8 cellular contexts compared by ENCODE assay signal in the genomic region with DNA sequence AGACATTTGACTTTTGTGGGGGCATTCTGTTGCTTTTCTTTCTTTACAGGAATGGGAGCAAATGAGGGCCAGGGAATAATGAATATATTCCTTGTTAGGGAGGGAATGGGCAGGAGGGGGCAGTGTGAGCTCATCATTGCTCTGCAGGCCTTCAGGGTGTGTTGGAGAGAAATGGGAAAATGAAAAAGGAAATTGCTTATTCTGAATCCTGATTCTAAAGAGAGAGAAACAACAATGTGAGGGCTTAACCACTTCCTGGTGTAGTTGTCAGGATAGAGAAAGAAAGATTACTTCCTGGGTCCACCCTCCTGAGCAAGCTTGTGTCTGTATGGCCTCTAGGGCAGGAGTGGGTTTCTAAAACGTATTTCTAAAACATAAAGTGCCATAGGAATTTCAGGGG. TPM values are rescaled to one million over a fixed set of nuclear protein-coding genes. Genes with fewer than 3 reads are reported as not detected.
DNase-seq lines count a peak whose midpoint lies in the region; ATAC-seq and TF ChIP-seq lines count a peak whose summit lies in the region.

No MANE protein-coding gene starts in this region.

- DNase-seq in Caki2 (ENCODE audit: low read depth) (peak; percentile 44), NT2/D1 (ENCODE audit: low read depth, low spot score) (peak; percentile 38), cardiac muscle cell (ENCODE audit: low read depth in 1 of 2, low spot score in 1 of 2) (peak; percentile 55 to 72), sciatic nerve (ENCODE audit: low spot score) (no peak), NCI-H1930 (lab: John Stamatoyannopoulos, UW) (no peak)
- peak; percentile 53 for DNase-seq in activated naive CD4-positive, alpha-beta T cell treated with anti-CD3 and anti-CD28 coated beads, Interleukin-2, amount 10 ng/mL, durations not matched to agents 7 days and 5 days

- no peaks in the 10 kb centered on the region for H3K27me3 ChIP-seq in NT2/D1 (ENCODE audit: insufficient read depth, insufficient read length)
- no peaks in the 10 kb centered on the region for H3K27me3 ChIP-seq in cardiac muscle cell

- ATAC-seq in GM21825 (IDR thresholded peaks at IDR 0.05; ENCODE audit: unreplicated experiment), result peak; percentile 24
- ATAC-seq in sciatic nerve, result peak; percentile 83
- ATAC-seq in HG03520 (IDR thresholded peaks at IDR 0.05; ENCODE audit: unreplicated experiment), result no peak

- peaks cover 4% of the 10 kb centered on the region for H3K9me3 Mint-ChIP-seq in activated naive CD4-positive, alpha-beta T cell treated with anti-CD3 and anti-CD28 coated beads, Interleukin-2, amount 10 ng/mL, durations not matched to agents 7 days and 5 days

- H3K27ac ChIP-seq in cardiac muscle cell, result no peak overlapping the region

- H3K36me3 ChIP-seq in NT2/D1 (ENCODE audit: insufficient read depth, insufficient read length, low read length), result peaks cover 47% of the 10 kb centered on the region
- H3K36me3 ChIP-seq in cardiac muscle cell, result peaks cover 13% of the 10 kb centered on the region

- peaks cover 3% of the 10 kb centered on the region for H3K36me3 Mint-ChIP-seq in activated naive CD4-positive, alpha-beta T cell treated with anti-CD3 and anti-CD28 coated beads, Interleukin-2, amount 10 ng/mL, durations not matched to agents 7 days and 5 days

- peak; percentile 65 for TF ChIP-seq CTCF in cardiac muscle cell (IDR thresholded peaks at IDR 0.05; ENCODE audit: low read depth, low read length)

- peak overlapping the region; percentile 81 for H3K27ac Mint-ChIP-seq in activated naive CD4-positive, alpha-beta T cell treated with anti-CD3 and anti-CD28 coated beads, Interleukin-2, amount 10 ng/mL, durations not matched to agents 7 days and 5 days

- CTCF ChIA-PET in activated naive CD4-positive, alpha-beta T cell treated with anti-CD3 and anti-CD28 coated beads, Interleukin-2, amount 10 ng/mL, durations not matched to agents 7 days and 5 days (lab: Charles Lee), result interaction anchor here (0.6 to 4.0 kb wide), 27 partner anchors 21 to 525 kb away, joined by 3 to 82 read pairs (median 3); a partner anchor contains a TSS

- in situ Hi-C loops in Caki2 (cut with HindIII; ENCODE audit: low pct_unique_long_range_greater_than_20kb, low sequenced_read_pairs), result no loop called here

- H3K4me3 ChIP-seq in NT2/D1 (ENCODE audit: insufficient read length, low read depth) (no peak overlapping the region), cardiac muscle cell (no peak overlapping the region)

- intact Hi-C loops in sciatic nerve (cut with DNase I), result no loop called here

- H3K4me3 Mint-ChIP-seq in activated naive CD4-positive, alpha-beta T cell treated with anti-CD3 and anti-CD28 coated beads, Interleukin-2, amount 10 ng/mL, durations not matched to agents 7 days and 5 days, result no peak overlapping the region

- peaks cover 3% of the 10 kb centered on the region for H3K27me3 Mint-ChIP-seq in activated naive CD4-positive, alpha-beta T cell treated with anti-CD3 and anti-CD28 coated beads, Interleukin-2, amount 10 ng/mL, durations not matched to agents 7 days and 5 days

- peaks cover 61% of the 10 kb centered on the region for H3K4me1 Mint-ChIP-seq in activated naive CD4-positive, alpha-beta T cell treated with anti-CD3 and anti-CD28 coated beads, Interleukin-2, amount 10 ng/mL, durations not matched to agents 7 days and 5 days

- H3K9me3 ChIP-seq in NT2/D1 (ENCODE audit: insufficient read depth, low read length) (no peaks in the 10 kb centered on the region), cardiac muscle cell (ENCODE audit: low read depth) (no peaks in the 10 kb centered on the region)

- H3K4me1 ChIP-seq in NT2/D1 (ENCODE audit: insufficient read depth, insufficient read length) (no peaks in the 10 kb centered on the region), cardiac muscle cell (ENCODE audit: low read depth) (no peaks in the 10 kb centered on the region)

- H3K9ac ChIP-seq in NT2/D1 (ENCODE audit: insufficient read length, low read depth), result no peak overlapping the region

RNA-seq across cellular contexts. Expression of a gene that starts 28.3 kb away (rescaled TPM):
- total RNA-seq in Caki2 (2014; rRNA removed; shearing (Covaris generic); ENCODE audit: low replicate concordance), result not detected in 2 replicates
- total RNA-seq in cardiac muscle cell, result 14.1 and 24.6 TPM in 2 replicates
- polyA plus RNA-seq in cardiac muscle cell, result 15.2 and 22.0 TPM in 2 replicates
- total RNA-seq in sciatic nerve, result 7.1 TPM

Comparison
In these comparisons a context has a peak if more than half of its experiments do, and no peak if none do; other contexts are left out.
1. DNase-seq: peak in Caki2 (single experiment), NT2/D1 (single experiment), activated naive CD4-positive, alpha-beta T cell treated with anti-CD3 and anti-CD28 coated beads, Interleukin-2, amount 10 ng/mL, durations not matched to agents 7 days and 5 days (single experiment) and cardiac muscle cell (2 of 2); none in sciatic nerve (single experiment) and NCI-H1930 (0 of 2).